In the genomic region with DNA sequence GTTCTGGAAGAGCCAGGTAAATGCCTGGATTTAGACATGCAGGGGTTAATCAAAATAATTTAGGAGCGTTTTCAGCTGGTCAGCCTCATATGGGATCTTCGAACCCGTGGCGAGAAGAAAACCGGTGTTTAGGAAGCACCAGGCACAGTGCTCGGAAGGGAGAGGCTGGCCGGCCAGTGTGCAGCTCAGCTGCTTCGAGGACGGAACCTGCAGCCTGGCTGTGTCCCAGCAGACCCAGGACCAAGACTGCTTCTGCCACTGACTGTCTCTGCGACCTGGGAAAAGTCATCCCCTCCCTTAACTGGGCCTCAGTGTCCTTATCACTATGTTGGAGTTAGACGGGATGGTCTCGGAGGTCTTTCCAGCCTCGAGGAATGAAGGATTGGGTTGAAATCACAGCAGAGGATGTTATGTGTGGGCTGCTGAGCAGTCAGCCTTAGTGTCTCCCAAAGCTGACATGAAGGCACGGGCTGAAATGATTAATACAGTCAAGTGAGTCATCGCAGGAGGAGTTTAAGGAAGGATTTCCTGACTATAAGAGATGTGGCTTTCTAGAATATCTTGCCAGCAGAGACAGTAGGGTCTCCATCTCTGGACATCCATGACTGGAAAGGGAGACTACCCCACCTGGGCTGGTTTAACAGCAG, we compare ENCODE assay signal across 10 cellular contexts. TPM values are rescaled to one million over a fixed set of nuclear protein-coding genes. Genes with fewer than 3 reads are reported as not detected.
DNase-seq lines count a peak whose midpoint lies in the region; ATAC-seq and TF ChIP-seq lines count a peak whose summit lies in the region.
"Had no signal": no experiment of that assay in that cellular context is flagged by ENCODE, and none has a peak within 500 bp of the region (broad histone marks: within the 10 kb centered on the region; RNA-seq: fewer than 3 reads in every experiment).

No MANE protein-coding gene starts in this region.

- DNase-seq in AG09309 (ENCODE audit: low read depth) = peak; percentile 46
- DNase-seq in Kasumi-1 (lab: John Stamatoyannopoulos, UW) = peak; percentile 24 to 40
- DNase-seq in astrocyte of the hippocampus (ENCODE audit: low read depth, low spot score) = peak; percentile 73
- DNase-seq in kidney tubule cell (ENCODE audit: low spot score) = peak; percentile 80
- no peak for DNase-seq in cerebellum (ENCODE audit: low spot score)
- DNase-seq in stimulated activated naive CD8-positive, alpha-beta T cell treated with anti-CD3 and anti-CD28 coated beads, Interleukin-15, Interleukin-2, amounts not matched to agents 100 U/mL and 50 U/mL, for 24 hours = no peak
- DNase-seq in natural killer cell = no peak
- DNase-seq: DMS79 treated with DMSO at 0.1 percent for 48 hours had no signal

- no peaks in the 10 kb centered on the region for H3K4me1 Mint-ChIP-seq in natural killer cell
- H3K4me1 Mint-ChIP-seq: IgD-negative memory B cell had no signal

- H3K4me3 Mint-ChIP-seq in natural killer cell = no peak overlapping the region
- H3K4me3 Mint-ChIP-seq: IgD-negative memory B cell had no signal

- H3K27ac Mint-ChIP-seq in natural killer cell = no peak overlapping the region
- H3K27ac Mint-ChIP-seq: IgD-negative memory B cell had no signal

- no peaks in the 10 kb centered on the region for H3K9me3 Mint-ChIP-seq in natural killer cell
- H3K9me3 Mint-ChIP-seq: IgD-negative memory B cell had no signal

- no peak overlapping the region for H3K4me3 ChIP-seq in AG09309 (ENCODE audit: control insufficient read depth, low read depth, low read length)

- intact Hi-C loops in natural killer cell (cut with micrococcal nuclease) = no loop called here

- peaks cover 19 to 24% of the 10 kb centered on the region in 2 donors for H3K27me3 Mint-ChIP-seq in natural killer cell (ENCODE audit: low read depth in 2 of 2)

- ATAC-seq in stimulated activated naive CD8-positive, alpha-beta T cell treated with anti-CD3 and anti-CD28 coated beads, Interleukin-15, Interleukin-2, amounts not matched to agents 100 U/mL and 50 U/mL, for 24 hours = no peak
- no peak for ATAC-seq in natural killer cell
- ATAC-seq in HG03175 (IDR thresholded peaks at IDR 0.05; ENCODE audit: unreplicated experiment) = no peak

- H3K36me3 Mint-ChIP-seq in natural killer cell = no peaks in the 10 kb centered on the region
- H3K36me3 Mint-ChIP-seq: IgD-negative memory B cell had no signal

- TF ChIP-seq CTCF in AG09309 (IDR thresholded peaks at IDR 0.05; ENCODE audit: control insufficient read depth, insufficient read depth, low read depth, low read length, missing control alignments) = no peak
- no peak for TF ChIP-seq CTCF in natural killer cell (IDR thresholded peaks at IDR 0.05)

RNA-seq across cellular contexts. Expression of gene PPFIA4, which starts 20.8 kb away (rescaled TPM):
- total RNA-seq in cerebellum (47.6 TPM), natural killer cell (under 1 TPM; 0.18 to 0.88 (median 0.33) TPM)

RNA-seq across cellular contexts. Expression of gene MYOG, which starts 38.7 kb away (rescaled TPM):
- total RNA-seq in cerebellum = not detected
- total RNA-seq in natural killer cell = not detected

RNA-seq across cellular contexts. Expression of gene TMEM183A, which starts 39.9 kb away (rescaled TPM):
- total RNA-seq in cerebellum = 71.2 TPM
- 100 to 1,000 TPM; 127 to 147 (median 143) TPM for total RNA-seq in natural killer cell

Comparison
In these comparisons a context has a peak if more than half of its experiments do, and no peak if none do; other contexts are left out.
1. DNase-seq: peak in AG09309 (single experiment), Kasumi-1 (2 of 2), astrocyte of the hippocampus (single experiment) and kidney tubule cell (single experiment); none in cerebellum (single experiment), stimulated activated naive CD8-positive, alpha-beta T cell treated with anti-CD3 and anti-CD28 coated beads, Interleukin-15, Interleukin-2, amounts not matched to agents 100 U/mL and 50 U/mL, for 24 hours (single experiment) and natural killer cell (single experiment).
2. RNA of gene PPFIA4, which starts 20.8 kb away (total RNA-seq): 47.6 TPM in cerebellum (single experiment); 0.18 to 0.88 TPM in natural killer cell; every median in the first group is over 10 times any median in the second.